In the genomic region with DNA sequence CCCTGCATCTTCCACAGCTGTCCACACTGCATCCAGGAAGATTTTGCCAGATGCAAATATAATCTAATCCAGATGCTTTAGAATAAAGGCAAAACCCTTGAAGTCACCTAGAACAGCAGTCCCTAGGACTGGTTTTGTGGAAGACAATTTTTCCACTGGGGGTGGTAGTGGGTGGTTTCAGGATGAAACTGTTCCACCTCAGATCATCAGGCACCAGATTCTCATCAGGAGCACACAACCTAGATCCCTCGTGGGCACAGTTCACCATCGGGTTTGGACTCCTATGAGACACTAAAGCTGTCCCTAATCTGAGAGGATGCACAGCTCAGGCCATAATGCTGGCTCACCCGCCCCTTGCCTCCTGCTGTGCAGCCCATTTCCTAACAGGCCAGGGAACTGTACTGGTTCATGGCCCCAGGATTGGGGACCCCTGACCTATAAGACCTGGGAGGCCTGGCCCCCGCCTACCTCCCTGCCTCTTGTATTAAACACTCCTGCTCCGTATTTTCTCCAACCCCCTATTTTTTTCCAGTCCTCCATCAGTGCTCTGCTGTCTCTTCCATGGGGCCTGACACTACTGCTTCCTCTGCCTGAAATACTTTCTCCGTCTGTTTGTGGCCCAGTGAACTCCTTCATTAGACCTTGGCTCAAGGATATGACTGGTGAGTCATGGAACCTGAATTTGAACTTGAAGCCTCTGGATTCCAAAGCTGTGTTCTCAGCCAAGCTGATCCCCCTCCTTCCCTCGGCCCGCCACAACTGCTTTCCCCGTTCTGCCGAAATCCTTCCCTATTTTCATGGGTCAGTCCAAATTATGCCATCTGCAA, we compare ENCODE assay signal across 7 cellular contexts.
A peak's percentile ranks its signal among the peaks of the same experiment; 100 is the strongest.
DNase-seq lines count a peak whose midpoint lies in the region; ATAC-seq, FAIRE-seq and TF ChIP-seq lines count a peak whose summit lies in the region.

No MANE protein-coding gene starts in this region.

- H3K9ac ChIP-seq in astrocyte (ENCODE audit: low read length) (peak overlapping the region; percentile 82), stomach smooth muscle (ENCODE audit: low read length in 2 of 2) (peak overlapping the region; percentile 55 to 59)

- no peaks in the 10 kb centered on the region for H4K20me1 ChIP-seq in astrocyte (ENCODE audit: insufficient read depth, low read length)

- H3K27ac Mint-ChIP-seq in astrocyte (ENCODE audit: unreplicated experiment), result peak overlapping the region; percentile 88

- H3K4me2 ChIP-seq in astrocyte (ENCODE audit: low read length), result peak overlapping the region; percentile 82

- peak; percentile 4 for FAIRE-seq in HTR-8/SVneo (lab: Jason Lieb, UNC)
- no peak for FAIRE-seq in astrocyte (lab: Jason Lieb, UNC)

- H3K36me3 Mint-ChIP-seq in astrocyte (ENCODE audit: low read depth, unreplicated experiment), result peaks cover 7% of the 10 kb centered on the region

- H3K36me3 ChIP-seq in astrocyte (ENCODE audit: insufficient read depth, low read length), result no peaks in the 10 kb centered on the region
- H3K36me3 ChIP-seq in stomach smooth muscle (ENCODE audit: control insufficient read depth in 2 of 2, insufficient read depth in 2 of 2, low read length in 2 of 2), result peaks cover 3 to 16% of the 10 kb centered on the region in 2 donors
- H3K36me3 ChIP-seq in BE2C, result no peaks in the 10 kb centered on the region

- no peaks in the 10 kb centered on the region for H3K9me3 ChIP-seq in astrocyte (ENCODE audit: insufficient read depth, low read depth, low read length)
- H3K9me3 ChIP-seq in stomach smooth muscle (ENCODE audit: control insufficient read depth in 2 of 2, low read length in 2 of 2), result no peaks in the 10 kb centered on the region
- no peaks in the 10 kb centered on the region for H3K9me3 ChIP-seq in BE2C

- H3K27ac ChIP-seq in astrocyte (ENCODE audit: low read depth, low read length) (peak overlapping the region; percentile 97), stomach smooth muscle (ENCODE audit: low read length) (peak overlapping the region; percentile 78)

- peaks cover 78% of the 10 kb centered on the region for H3K79me2 ChIP-seq in astrocyte (ENCODE audit: insufficient read depth, low read length)

- peaks cover 43% of the 10 kb centered on the region for H3K4me1 Mint-ChIP-seq in astrocyte (ENCODE audit: low read depth, unreplicated experiment)

- peaks cover 40% of the 10 kb centered on the region for H3K4me1 ChIP-seq in astrocyte (ENCODE audit: insufficient read depth, low read length)
- H3K4me1 ChIP-seq in stomach smooth muscle (ENCODE audit: control insufficient read depth, insufficient read depth, low read length), result peaks cover 28% of the 10 kb centered on the region
- no peaks in the 10 kb centered on the region for H3K4me1 ChIP-seq in BE2C

- H2AFZ ChIP-seq in astrocyte (ENCODE audit: low read depth, low read length), result no peak overlapping the region

- H3K9me3 Mint-ChIP-seq in astrocyte (ENCODE audit: unreplicated experiment), result no peaks in the 10 kb centered on the region

- TF ChIP-seq CTCF in astrocyte (IDR thresholded peaks at IDR 0.05; ENCODE audit: insufficient read depth, low read depth, low read length) (peak; percentile 7), BE2C (IDR thresholded peaks at IDR 0.05; ENCODE audit: low read depth, low read length) (no peak)

- H3K4me3 ChIP-seq in astrocyte (ENCODE audit: insufficient read depth, low read depth, low read length), result peak overlapping the region; percentile 42
- peak overlapping the region; percentile 42 to 55 for H3K4me3 ChIP-seq in stomach smooth muscle (ENCODE audit: low read length in 2 of 2)
- no peak overlapping the region for H3K4me3 ChIP-seq in BE2C (ENCODE audit: low read depth, low read length)

- H3K27me3 ChIP-seq in astrocyte (ENCODE audit: insufficient read depth, low read length) (no peaks in the 10 kb centered on the region), stomach smooth muscle (ENCODE audit: control insufficient read depth in 1 of 2, insufficient read depth in 2 of 2, low read length in 2 of 2) (no peaks in the 10 kb centered on the region), BE2C (no peaks in the 10 kb centered on the region)

- ATAC-seq in HG03045 (IDR thresholded peaks at IDR 0.05; ENCODE audit: unreplicated experiment), result no peak

- DNase-seq in HTR-8/SVneo (ENCODE audit: insufficient read length, low spot score) (peak; percentile 80), astrocyte (ENCODE audit: low read depth) (peak; percentile 96), iris pigment epithelial cell (ENCODE audit: low read depth) (peak; percentile 96), BE2C (no peak), NOMO-1 treated with DMSO at 0.1 percent for 48 hours (lab: John Stamatoyannopoulos, UW; ENCODE audit: unreplicated experiment) (no peak)

- no peaks in the 10 kb centered on the region for H3K27me3 Mint-ChIP-seq in astrocyte (ENCODE audit: low read depth, unreplicated experiment)

- H3K4me3 Mint-ChIP-seq in astrocyte (ENCODE audit: unreplicated experiment), result peak overlapping the region; percentile 45

Comparison
In these comparisons a context has a peak if more than half of its experiments do, and no peak if none do; other contexts are left out.
1. DNase-seq: peak in HTR-8/SVneo (single experiment), astrocyte (single experiment) and iris pigment epithelial cell (single experiment); none in BE2C (single experiment) and NOMO-1 treated with DMSO at 0.1 percent for 48 hours (single experiment).